ENCODE assay signal across 21 cellular contexts in genomic region chr1:202564958-202565497, GRCh38.
A peak's percentile ranks its signal among the peaks of the same experiment; 100 is the strongest.
DNase-seq lines count a peak whose midpoint lies in the region; ATAC-seq, FAIRE-seq and TF ChIP-seq lines count a peak whose summit lies in the region.
"Had no signal": no experiment of that assay in that cellular context is flagged by ENCODE, and none has a peak within 500 bp of the region (broad histone marks: within the 10 kb centered on the region; RNA-seq: fewer than 3 reads in every experiment).

No MANE protein-coding gene starts in this region.

- DNase-seq in GM19239 (ENCODE audit: insufficient read length, low spot score) (no peak), activated B cell treated with CpG ODN at 0.5 μM for 24 hours (no peak), natural killer cell (no peak), thoracic aorta (ENCODE audit: low spot score) (no peak), NCI-H345 treated with DMSO at 0.1 percent for 48 hours (lab: John Stamatoyannopoulos, UW; ENCODE audit: unreplicated experiment) (no peak), SHP77 treated with DMSO at 0.1 percent for 48 hours (lab: John Stamatoyannopoulos, UW) (no peak), NOMO-1 treated with DMSO at 0.1 percent for 48 hours (lab: John Stamatoyannopoulos, UW; ENCODE audit: unreplicated experiment) (no peak), colonic mucosa (no peak)
- DNase-seq: activated CD4-positive, alpha-beta T cell treated with anti-CD3 and anti-CD28 coated beads for 36 hours; activated effector memory CD4-positive, alpha-beta T cell treated with Interleukin-2 at 50 U/mL for 16 hours; effector CD4-positive, alpha-beta T cell; HFFc6; Karpas-422; NCI-H1105 treated with DMSO at 0.1 percent for 48 hours; NCI-H69; nephron progenitor cell; PC-3; stimulated activated naive CD8-positive, alpha-beta T cell treated with anti-CD3 and anti-CD28 coated beads, Interleukin-15, amount 100 ng/mL, for 72 hours had no signal

- H3K27me3 Mint-ChIP-seq in activated B cell treated with CpG ODN at 0.5 μM for 24 hours (no peaks in the 10 kb centered on the region), natural killer cell (ENCODE audit: low read depth in 2 of 2) (no peaks in the 10 kb centered on the region)
- H3K27me3 Mint-ChIP-seq: activated CD4-positive, alpha-beta T cell treated with anti-CD3 and anti-CD28 coated beads for 36 hours; central memory CD8-positive, alpha-beta T cell; memory B cell; stimulated activated naive CD8-positive, alpha-beta T cell treated with anti-CD3 and anti-CD28 coated beads, Interleukin-15, amount 100 ng/mL, for 72 hours had no signal

- H3K36me3 Mint-ChIP-seq in activated B cell treated with CpG ODN at 0.5 μM for 24 hours (ENCODE audit: low read depth) (peaks cover 23% of the 10 kb centered on the region), natural killer cell (peaks cover 11% of the 10 kb centered on the region)

- H3K9me3 ChIP-seq in thoracic aorta (no peaks in the 10 kb centered on the region), colonic mucosa (no peaks in the 10 kb centered on the region)

- H3K4me1 ChIP-seq in thoracic aorta (ENCODE audit: control insufficient read depth in 1 of 2, low read depth in 2 of 2) (peaks cover 69 to 96% of the 10 kb centered on the region in 2 donors), colonic mucosa (no peaks in the 10 kb centered on the region)

- peak overlapping the region; percentile 57 to 73 for H3K27ac ChIP-seq in thoracic aorta
- no peak overlapping the region for H3K27ac ChIP-seq in colonic mucosa

- ATAC-seq in activated B cell treated with CpG ODN at 0.5 μM for 24 hours (ENCODE audit: low read depth) = no peak
- ATAC-seq in natural killer cell = no peak
- no peak for ATAC-seq in thoracic aorta (ENCODE audit: insufficient number of reproducible peaks, low FRiP score, low read depth)
- ATAC-seq: activated CD4-positive, alpha-beta T cell treated with anti-CD3 and anti-CD28 coated beads for 36 hours; esophagus mucosa; PC-3; stimulated activated naive CD8-positive, alpha-beta T cell treated with anti-CD3 and anti-CD28 coated beads, Interleukin-15, amount 100 ng/mL, for 72 hours had no signal

- H3K4me3 ChIP-seq in thoracic aorta (no peak overlapping the region), colonic mucosa (no peak overlapping the region)

- FAIRE-seq in GM19239 (lab: Jason Lieb, UNC) = peak; percentile 52

- TF ChIP-seq CTCF in activated B cell treated with CpG ODN at 0.5 μM for 24 hours (IDR thresholded peaks at IDR 0.05) (no peak), natural killer cell (IDR thresholded peaks at IDR 0.05) (no peak), thoracic aorta (IDR thresholded peaks at IDR 0.05) (no peak), colonic mucosa (IDR thresholded peaks at IDR 0.05) (no peak)

- H3K27me3 ChIP-seq in thoracic aorta (replicated peaks; ENCODE audit: insufficient read depth) (no peaks in the 10 kb centered on the region), colonic mucosa (no peaks in the 10 kb centered on the region)

- no peak overlapping the region for H3K9ac ChIP-seq in colonic mucosa (ENCODE audit: low read depth in 2 of 2, low read length in 2 of 2)

- POLR2A ChIA-PET in activated B cell treated with CpG ODN at 0.5 μM for 24 hours (lab: Charles Lee) = interaction anchor here (1.4 kb wide), 1 partner anchor 11 kb away, joined by 4 read pairs; no protein-coding TSS in a partner anchor

- H3K4me3 Mint-ChIP-seq in activated B cell treated with CpG ODN at 0.5 μM for 24 hours (no peak overlapping the region), natural killer cell (no peak overlapping the region)
- H3K4me3 Mint-ChIP-seq: activated CD4-positive, alpha-beta T cell treated with anti-CD3 and anti-CD28 coated beads for 36 hours; central memory CD8-positive, alpha-beta T cell; HFFc6; memory B cell; nephron progenitor cell; stimulated activated naive CD8-positive, alpha-beta T cell treated with anti-CD3 and anti-CD28 coated beads, Interleukin-15, amount 100 ng/mL, for 72 hours had no signal

- H3K36me3 ChIP-seq in thoracic aorta (peaks cover 38% of the 10 kb centered on the region), colonic mucosa (no peaks in the 10 kb centered on the region)

- H3K4me1 Mint-ChIP-seq in activated B cell treated with CpG ODN at 0.5 μM for 24 hours = peaks cover 37% of the 10 kb centered on the region
- peaks cover 31 to 33% of the 10 kb centered on the region in 2 donors for H3K4me1 Mint-ChIP-seq in natural killer cell
- H3K4me1 Mint-ChIP-seq: central memory CD8-positive, alpha-beta T cell had no signal

- H3K27ac Mint-ChIP-seq in activated B cell treated with CpG ODN at 0.5 μM for 24 hours = peak overlapping the region; percentile 46
- H3K27ac Mint-ChIP-seq in natural killer cell = peak overlapping the region; percentile 57 to 75
- H3K27ac Mint-ChIP-seq: activated CD4-positive, alpha-beta T cell treated with anti-CD3 and anti-CD28 coated beads for 36 hours; HFFc6; memory B cell; nephron progenitor cell; stimulated activated naive CD8-positive, alpha-beta T cell treated with anti-CD3 and anti-CD28 coated beads, Interleukin-15, amount 100 ng/mL, for 72 hours had no signal

- CTCF ChIA-PET in activated B cell treated with CpG ODN at 0.5 μM for 24 hours (lab: Charles Lee) = interaction anchor here (1.4 kb wide), 1 partner anchor 154 kb away, joined by 4 read pairs; no protein-coding TSS in a partner anchor

- intact Hi-C loops in activated B cell treated with CpG ODN at 0.5 μM for 24 hours (cut with micrococcal nuclease) (loop anchor here (5.0 kb wide), 2 partner anchors 33 to 52 kb away; no protein-coding TSS in a partner anchor), natural killer cell (cut with micrococcal nuclease) (no loop called here), colonic mucosa (cut with DNase I) (loop anchor here (5.0 kb wide), 1 partner anchor 58 kb away; no protein-coding TSS in a partner anchor)

- H3K9me3 Mint-ChIP-seq in activated B cell treated with CpG ODN at 0.5 μM for 24 hours = no peaks in the 10 kb centered on the region
- H3K9me3 Mint-ChIP-seq in natural killer cell = no peaks in the 10 kb centered on the region
- H3K9me3 Mint-ChIP-seq: central memory CD8-positive, alpha-beta T cell; HFFc6; memory B cell; nephron progenitor cell; stimulated activated naive CD8-positive, alpha-beta T cell treated with anti-CD3 and anti-CD28 coated beads, Interleukin-15, amount 100 ng/mL, for 72 hours had no signal
